ENCODE assay signal across 8 cellular contexts in genomic region chr14:104876251-104876699, GRCh38. TPM values are rescaled to one million over a fixed set of nuclear protein-coding genes. Genes with fewer than 3 reads are reported as not detected.
DNase-seq lines count a peak whose midpoint lies in the region; ATAC-seq and TF ChIP-seq lines count a peak whose summit lies in the region.

No MANE protein-coding gene starts in this region.

- no peak for TF ChIP-seq CTCF in HCT116 (IDR thresholded peaks at IDR 0.05 in 2 of 3, conservative IDR thresholded peaks at IDR 0.05 in 1 of 3; ENCODE audit: borderline replicate concordance in 1 of 3, insufficient read depth in 1 of 3, low read depth in 2 of 3, low read length in 2 of 3)

- CTCF ChIA-PET in HCT116 (lab: Charles Lee) = interaction anchor here (0.9 to 1.2 kb wide), 3 partner anchors 50 to 169 kb away, joined by 3 to 4 read pairs (median 3); no protein-coding TSS in a partner anchor

- no peak overlapping the region for H2AFZ ChIP-seq in HCT116 (ENCODE audit: low read depth, low read length, poor library complexity, severe bottlenecking)

- H3K27ac ChIP-seq in HCT116 (ENCODE audit: low read depth, low read length) = peak overlapping the region; percentile 43; the same call in 1 of the 2 replicates

- peaks cover 7 to 9% of the 10 kb centered on the region in 2 experiments; a peak in 3 of 4 replicates for H3K4me1 ChIP-seq in HCT116 (ENCODE audit: control insufficient read depth in 1 of 2, insufficient read depth in 2 of 2, low read length in 2 of 2)

- no peaks in the 10 kb centered on the region for H3K36me3 Mint-ChIP-seq in activated T-cell treated with anti-CD3 and anti-CD28 coated beads, Interleukin-2, amount 50 U/mL, for 24 hours (ENCODE audit: low read depth)

- H3K4me3 Mint-ChIP-seq in activated T-cell treated with anti-CD3 and anti-CD28 coated beads, Interleukin-2, amount 50 U/mL, for 24 hours = no peak overlapping the region

- H3K9me3 Mint-ChIP-seq in activated T-cell treated with anti-CD3 and anti-CD28 coated beads, Interleukin-2, amount 50 U/mL, for 24 hours = no peaks in the 10 kb centered on the region

- no peaks in the 10 kb centered on the region for H3K9me3 ChIP-seq in HCT116 (ENCODE audit: control insufficient read depth in 1 of 2, insufficient read depth in 1 of 2, low read depth in 1 of 2, low read length in 2 of 2)

- no peak overlapping the region for H3K27ac Mint-ChIP-seq in activated T-cell treated with anti-CD3 and anti-CD28 coated beads, Interleukin-2, amount 50 U/mL, for 24 hours

- TF ChIP-seq POLR2A in HCT116 (IDR thresholded peaks at IDR 0.05; ENCODE audit: borderline replicate concordance, extremely low read depth, insufficient read depth, insufficient read length) = no peak

- no peak for TF ChIP-seq RAD21 in HCT116 (IDR thresholded peaks at IDR 0.05; ENCODE audit: low read depth)

- no peak overlapping the region for H3K9ac ChIP-seq in HCT116 (ENCODE audit: low read length)

- H3K27me3 ChIP-seq in HCT116 (ENCODE audit: insufficient read depth, low read length) = no peaks in the 10 kb centered on the region

- ATAC-seq in HCT116 = peak; percentile 95

- H3K27me3 Mint-ChIP-seq in activated T-cell treated with anti-CD3 and anti-CD28 coated beads, Interleukin-2, amount 50 U/mL, for 24 hours = no peaks in the 10 kb centered on the region

- RAD21 ChIA-PET in HCT116 (lab: Charles Lee; ENCODE audit: low non-redundant PET in 1 of 2, low total read pairs in 2 of 2, uncharacterized antibody in 2 of 2, unreplicated experiment in 2 of 2) = interaction anchor here (0.6 to 1.1 kb wide), 2 partner anchors 76 to 108 kb away, joined by 3 to 5 read pairs; no protein-coding TSS in a partner anchor

- POLR2A ChIA-PET in HCT116 (lab: Charles Lee) = no interaction called here

- H4K20me1 ChIP-seq in HCT116 (ENCODE audit: insufficient read depth) = peaks cover 6% of the 10 kb centered on the region; the same call in 1 of the 2 replicates

- DNase-seq in AG08395 (ENCODE audit: low spot score) = peak; percentile 73
- peak; percentile 44 for DNase-seq in HCT116 (ENCODE audit: low read depth, low spot score)
- DNase-seq in activated T-cell treated with anti-CD3 and anti-CD28 coated beads, Interleukin-2, amount 50 U/mL, for 24 hours = peak; percentile 64
- DNase-seq in iris pigment epithelial cell (ENCODE audit: low read depth) = peak; percentile 38
- DNase-seq in DMS79 treated with DMSO at 0.1 percent for 48 hours (lab: John Stamatoyannopoulos, UW) = no peak
- no peak for DNase-seq in NCI-H1092 treated with DMSO at 0.1 percent for 48 hours (lab: John Stamatoyannopoulos, UW)
- no peak for DNase-seq in foreskin melanocyte
- no peak for DNase-seq in NCI-H524 treated with DMSO at 0.1 percent for 48 hours (lab: John Stamatoyannopoulos, UW)

- H3K79me2 ChIP-seq in HCT116 (ENCODE audit: insufficient read depth, low read length) = peaks cover 46% of the 10 kb centered on the region

- no peaks in the 10 kb centered on the region for H3K9me2 ChIP-seq in HCT116 (ENCODE audit: insufficient read depth)

- no peak overlapping the region for H3K4me3 ChIP-seq in HCT116 (replicated peaks in 1 of 2; ENCODE audit: low read depth in 1 of 2, low read length in 2 of 2)

- intact Hi-C loops in HCT116 (cut with micrococcal nuclease) = no loop called here

- H3K4me2 ChIP-seq in HCT116 (ENCODE audit: low read length) = 0 out of 2 replicates have a peak overlapping the region, but pooled peaks have one; percentile 8

- H3K4me1 Mint-ChIP-seq in activated T-cell treated with anti-CD3 and anti-CD28 coated beads, Interleukin-2, amount 50 U/mL, for 24 hours (ENCODE audit: low read depth) = no peaks in the 10 kb centered on the region

- BruUV-seq in HCT116 (replicated peaks; lab: Mats Ljungman, UMichigan) = no TSS peak

- H3K36me3 ChIP-seq in HCT116 (ENCODE audit: control insufficient read depth in 1 of 2, insufficient read depth in 2 of 2, low read length in 2 of 2) = peaks cover 5 to 8% of the 10 kb centered on the region in 2 experiments; a peak in 1 of 4 replicates

TF ChIP-seq in HCT116, 20 proteins besides CTCF, POLR2A, EP300 and RAD21:
- TF ChIP-seq REST (IDR thresholded peaks at IDR 0.05; ENCODE audit: low read depth) (no peak), SP1 (IDR thresholded peaks at IDR 0.05; ENCODE audit: low read depth) (no peak), MAX (IDR thresholded peaks at IDR 0.05) (no peak), ZBTB33 (IDR thresholded peaks at IDR 0.05; ENCODE audit: extremely low read depth, insufficient replicate concordance, low read length) (no peak), FOSL1 (IDR thresholded peaks at IDR 0.05; ENCODE audit: low read depth) (no peak), YY1 (IDR thresholded peaks at IDR 0.05; ENCODE audit: extremely low read depth, insufficient replicate concordance, low read depth, low read length) (no peak), SRF (IDR thresholded peaks at IDR 0.05; ENCODE audit: low read depth) (no peak), JUND (IDR thresholded peaks at IDR 0.05) (no peak), CBX3 (IDR thresholded peaks at IDR 0.05; ENCODE audit: low read depth) (no peak), EGR1 (IDR thresholded peaks at IDR 0.05; ENCODE audit: low read depth) (no peak), ZFX (IDR thresholded peaks at IDR 0.05) (no peak), ZNF274 (IDR thresholded peaks at IDR 0.05; ENCODE audit: low read depth, low read length) (no peak), ELF1 (IDR thresholded peaks at IDR 0.05; ENCODE audit: borderline replicate concordance, low read depth) (no peak), EZH2 (IDR thresholded peaks at IDR 0.05) (no peak), EZH2phosphoT487 (IDR thresholded peaks at IDR 0.05; ENCODE audit: borderline replicate concordance) (no peak), TCF7L2 (IDR thresholded peaks at IDR 0.05; ENCODE audit: borderline replicate concordance, extremely low read depth, insufficient read depth, insufficient read length) (no peak), POLR2AphosphoS5 (IDR thresholded peaks at IDR 0.05; ENCODE audit: low read depth, low read length) (no peak)
TF ChIP-seq in HCT116: peak in this region for 0.

RNA-seq across cellular contexts. Expression of gene CEP170B, which starts 11.2 kb away (rescaled TPM):
- 45.9 TPM for total RNA-seq in HCT116 (2021; ENCODE audit: unreplicated experiment)
- polyA plus RNA-seq in HCT116 (2012) = 24.4 and 26.7 TPM in 2 replicates

RNA-seq across cellular contexts. Expression of gene PLD4, which starts 48.4 kb away (rescaled TPM):
- total RNA-seq in HCT116 (2021; ENCODE audit: unreplicated experiment) = 0.12 TPM
- polyA plus RNA-seq in HCT116 (2012) = 0.02 and 0.08 TPM in 2 replicates

Comparison
In these comparisons a context has a peak if more than half of its experiments do, and no peak if none do; other contexts are left out.
1. DNase-seq: peak in AG08395 (single experiment), HCT116 (single experiment), activated T-cell treated with anti-CD3 and anti-CD28 coated beads, Interleukin-2, amount 50 U/mL, for 24 hours (single experiment) and iris pigment epithelial cell (single experiment); none in DMS79 treated with DMSO at 0.1 percent for 48 hours (single experiment), NCI-H1092 treated with DMSO at 0.1 percent for 48 hours (single experiment), foreskin melanocyte (single experiment) and NCI-H524 treated with DMSO at 0.1 percent for 48 hours (single experiment).